In the genomic region with DNA sequence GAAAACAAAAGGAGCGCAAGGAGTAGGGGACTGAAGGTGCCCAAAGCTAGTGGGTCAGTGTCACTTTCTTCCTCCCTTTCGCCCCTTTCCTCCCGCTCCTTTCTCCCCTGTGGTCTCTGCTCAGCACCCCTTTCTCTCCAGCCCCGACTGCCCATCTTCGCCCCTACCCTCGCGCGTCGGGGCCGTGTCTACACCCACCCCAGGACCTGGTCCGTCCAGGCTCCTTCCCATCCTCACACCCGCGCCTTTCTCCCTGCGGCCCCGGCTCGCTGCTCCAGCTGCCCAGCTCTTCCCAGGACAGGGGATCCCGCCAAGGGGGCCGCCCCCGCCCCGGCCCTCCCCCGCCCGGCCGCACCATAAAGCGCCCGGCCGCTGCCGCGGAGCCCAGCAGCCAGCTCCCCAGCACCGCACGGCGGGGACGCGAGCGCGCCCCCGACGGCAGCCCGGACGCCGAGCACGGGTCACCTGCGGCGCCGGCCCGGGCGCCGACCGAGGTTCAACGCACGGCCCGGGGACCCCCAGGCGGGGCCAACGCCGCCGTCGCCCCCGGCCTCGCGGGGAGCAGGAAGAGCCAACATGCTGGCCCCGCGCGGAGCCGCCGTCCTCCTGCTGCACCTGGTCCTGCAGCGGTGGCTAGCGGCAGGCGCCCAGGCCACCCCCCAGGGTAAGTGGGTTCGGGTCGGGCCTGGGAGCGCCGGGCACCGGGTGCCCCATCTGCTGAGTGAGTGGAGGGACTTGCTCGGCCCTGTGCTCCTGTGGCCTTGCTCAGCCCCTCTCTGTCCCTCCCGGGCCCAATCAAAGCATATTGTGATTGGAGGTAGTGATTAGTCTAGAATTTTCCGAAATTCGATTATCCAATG, we compare ENCODE assay signal across 9 cellular contexts. TPM values are rescaled to one million over a fixed set of nuclear protein-coding genes. Genes with fewer than 3 reads are reported as not detected.
DNase-seq lines count a peak whose midpoint lies in the region; ATAC-seq, FAIRE-seq and TF ChIP-seq lines count a peak whose summit lies in the region.
"Had no signal": no experiment of that assay in that cellular context is flagged by ENCODE, and none has a peak within 500 bp of the region (broad histone marks: within the 10 kb centered on the region; RNA-seq: fewer than 3 reads in every experiment).

A gene (plus strand): TSS at position 387 of the 860 bp plus-strand sequence. CDS start 190 bp downstream, at position 577.

- H3K4me1 ChIP-seq in GM12878 (ENCODE audit: control insufficient read depth, insufficient read depth, low read length) (no peaks in the 10 kb centered on the region), suprapubic skin (peaks cover 11% of the 10 kb centered on the region)

- no peak for TF ChIP-seq CTCF in GM12878 (IDR thresholded peaks at IDR 0.05 in 2 of 3, conservative IDR thresholded peaks at IDR 0.05 in 1 of 3; ENCODE audit: control insufficient read depth in 2 of 3, extremely low read depth in 1 of 3, insufficient read depth in 1 of 3, low read depth in 3 of 3, low read length in 3 of 3)
- TF ChIP-seq CTCF in suprapubic skin (IDR thresholded peaks at IDR 0.05): no peak

- H3K4me3 Mint-ChIP-seq in activated CD8-positive, alpha-beta memory T cell treated with anti-CD3 and anti-CD28 coated beads, Interleukin-2, amount 10 ng/mL, durations not matched to agents 7 days and 5 days: peak within 1 kb of the TSS; percentile 64
- peak within 1 kb of the TSS; percentile 47 for H3K4me3 Mint-ChIP-seq in memory B cell

- BruUV-seq in GM12878 (replicated peaks; lab: Mats Ljungman, UMichigan): no TSS peak

- no peak for DNase-seq in activated CD8-positive, alpha-beta memory T cell treated with anti-CD3 and anti-CD28 coated beads, Interleukin-2, amount 10 ng/mL, durations not matched to agents 7 days and 5 days
- no peak for DNase-seq in activated CD8-positive, alpha-beta memory T cell treated with anti-CD3 and anti-CD28 coated beads, Interleukin-2, amount 50 U/mL, for 48 hours
- no peak for DNase-seq in GM12878 (ENCODE audit: low read depth, low spot score)
- no peak for DNase-seq in memory B cell (ENCODE audit: low spot score in 2 of 2)
- no peak for DNase-seq in suprapubic skin (ENCODE audit: low spot score in 2 of 2)
- DNase-seq in NCI-H2029 (lab: John Stamatoyannopoulos, UW): no peak
- DNase-seq: cortex of kidney had no signal

- no peaks in the 10 kb centered on the region for H4K20me1 ChIP-seq in GM12878 (ENCODE audit: control insufficient read depth, insufficient read depth)

- CTCF ChIA-PET in activated CD8-positive, alpha-beta memory T cell treated with anti-CD3 and anti-CD28 coated beads, Interleukin-2, amount 10 ng/mL, durations not matched to agents 7 days and 5 days (lab: Charles Lee): interaction anchor here (1.2 kb wide), 1 partner anchor 45 kb away, joined by 3 read pairs; no protein-coding TSS in a partner anchor
- CTCF ChIA-PET in GM12878 (lab: Yijun Ruan, JAX): no interaction called here

- TF ChIP-seq EP300 in GM12878 (IDR thresholded peaks at IDR 0.05; ENCODE audit: borderline replicate concordance in 1 of 2, control insufficient read depth in 1 of 2, low read depth in 2 of 2, low read length in 2 of 2) (no peak), suprapubic skin (IDR thresholded peaks at IDR 0.05) (no peak)

- ATAC-seq in activated CD8-positive, alpha-beta memory T cell treated with anti-CD3 and anti-CD28 coated beads, Interleukin-2, amount 10 ng/mL, durations not matched to agents 7 days and 5 days: peak; percentile 49
- no peak for ATAC-seq in GM12878
- ATAC-seq in memory B cell (ENCODE audit: low read depth): no peak
- no peak for ATAC-seq in HG03354 (IDR thresholded peaks at IDR 0.05; ENCODE audit: poor library complexity, severe bottlenecking, unreplicated experiment)
- no peak for ATAC-seq in GM21515 (IDR thresholded peaks at IDR 0.05; ENCODE audit: unreplicated experiment)

- no peaks in the 10 kb centered on the region for H3K79me2 ChIP-seq in GM12878 (ENCODE audit: control insufficient read depth, insufficient read depth, low read length)

- no peak for FAIRE-seq in GM12878 (lab: Jason Lieb, UNC)

- TF ChIP-seq RAD21 in GM12878 (IDR thresholded peaks at IDR 0.05; ENCODE audit: insufficient read depth, low read depth, low read length): no peak

- SMC1A ChIA-PET in GM12878 (lab: Charles Lee; ENCODE audit: uncharacterized antibody, unreplicated experiment): no interaction called here

- H3K27ac Mint-ChIP-seq in activated CD8-positive, alpha-beta memory T cell treated with anti-CD3 and anti-CD28 coated beads, Interleukin-2, amount 10 ng/mL, durations not matched to agents 7 days and 5 days: no peak within 1 kb of the TSS
- no peak within 1 kb of the TSS for H3K27ac Mint-ChIP-seq in memory B cell

- 29% methylated on average over 29 of the region's 76 CpGs for WGBS in GM12878 (ENCODE audit: insufficient coverage, insufficient replicate concordance, low lambda C conversion rate, missing lambda C conversion rate)
- WGBS in suprapubic skin: 15% methylated on average over 26 of the region's 76 CpGs

- peaks cover 3% of the 10 kb centered on the region for H3K36me3 Mint-ChIP-seq in activated CD8-positive, alpha-beta memory T cell treated with anti-CD3 and anti-CD28 coated beads, Interleukin-2, amount 10 ng/mL, durations not matched to agents 7 days and 5 days
- no peaks in the 10 kb centered on the region for H3K36me3 Mint-ChIP-seq in memory B cell

- no peak within 1 kb of the TSS for H3K27ac ChIP-seq in GM12878 (ENCODE audit: control insufficient read depth, insufficient read depth)
- H3K27ac ChIP-seq in suprapubic skin: no peak within 1 kb of the TSS

- no peaks in the 10 kb centered on the region for H3K36me3 ChIP-seq in GM12878 (ENCODE audit: control insufficient read depth in 2 of 2, insufficient read depth in 2 of 2, low read length in 1 of 2)
- no peaks in the 10 kb centered on the region for H3K36me3 ChIP-seq in suprapubic skin

- POLR2A ChIA-PET in GM12878 (lab: Charles Lee): no interaction called here

- RAD21 ChIA-PET in GM12878 (lab: Charles Lee; ENCODE audit: unreplicated experiment): no interaction called here

- no peak for TF ChIP-seq POLR2A in GM12878 (IDR thresholded peaks at IDR 0.05; ENCODE audit: low read depth, low read length)
- TF ChIP-seq POLR2A in suprapubic skin (IDR thresholded peaks at IDR 0.05): no peak

- in situ Hi-C loops in GM12878 (cut with MboI): no loop called here

- H3K27me3 ChIP-seq in GM12878 (replicated peaks in 1 of 2; ENCODE audit: control insufficient read depth in 2 of 2, insufficient read depth in 2 of 2, low read length in 1 of 2) (peaks cover 5% of the 10 kb centered on the region in 2 experiments), suprapubic skin (peaks cover 61% of the 10 kb centered on the region)

- H3K27me3 Mint-ChIP-seq in activated CD8-positive, alpha-beta memory T cell treated with anti-CD3 and anti-CD28 coated beads, Interleukin-2, amount 10 ng/mL, durations not matched to agents 7 days and 5 days: peaks cover 36% of the 10 kb centered on the region
- H3K27me3 Mint-ChIP-seq in memory B cell: peaks cover 25% of the 10 kb centered on the region

- peaks cover 44% of the 10 kb centered on the region for H3K4me1 Mint-ChIP-seq in activated CD8-positive, alpha-beta memory T cell treated with anti-CD3 and anti-CD28 coated beads, Interleukin-2, amount 10 ng/mL, durations not matched to agents 7 days and 5 days
- peaks cover 5% of the 10 kb centered on the region for H3K4me1 Mint-ChIP-seq in memory B cell

- intact Hi-C loops in GM12878 (cut with micrococcal nuclease; ENCODE audit: unreplicated experiment): no loop called here

- H3K4me2 ChIP-seq in GM12878 (ENCODE audit: control insufficient read depth, insufficient read depth): 0 out of 2 replicates have a peak within 1 kb of the TSS, but pooled peaks have one; percentile 9

- H3K4me3 ChIP-seq in GM12878 (no peak within 1 kb of the TSS), suprapubic skin (peak within 1 kb of the TSS; percentile 27)

- H3K9me3 ChIP-seq in GM12878 (replicated peaks; ENCODE audit: control insufficient read depth, insufficient read depth, low read length) (no peaks in the 10 kb centered on the region), suprapubic skin (no peaks in the 10 kb centered on the region)

- no peak within 1 kb of the TSS for H2AFZ ChIP-seq in GM12878 (ENCODE audit: control insufficient read depth, low read depth, low read length)

- no peak within 1 kb of the TSS for H3K9ac ChIP-seq in GM12878 (ENCODE audit: control insufficient read depth, insufficient read depth, low read length)

- H3K9me3 Mint-ChIP-seq in activated CD8-positive, alpha-beta memory T cell treated with anti-CD3 and anti-CD28 coated beads, Interleukin-2, amount 10 ng/mL, durations not matched to agents 7 days and 5 days (ENCODE audit: low read depth): no peaks in the 10 kb centered on the region
- H3K9me3 Mint-ChIP-seq in memory B cell: no peaks in the 10 kb centered on the region

TF ChIP-seq in GM12878, 131 proteins besides CTCF, POLR2A, EP300 and RAD21:
- peak; percentile 24 for TF ChIP-seq SUZ12 (IDR thresholded peaks at IDR 0.05; ENCODE audit: unreplicated experiment)
- no peak for TF ChIP-seq SIX5 (IDR thresholded peaks at IDR 0.05; ENCODE audit: low read depth, low read length, severe bottlenecking)
- 0 out of 2 replicates have a peak, but pooled peaks have one; percentile 23 for TF ChIP-seq EZH2 (IDR thresholded peaks at IDR 0.05; ENCODE audit: borderline replicate concordance, control insufficient read depth, low read depth, low read length)
- no peak for TF ChIP-seq FOXK2 (IDR thresholded peaks at IDR 0.05)

RNA-seq across cellular contexts. Expression of the gene that starts here (rescaled TPM):
- total RNA-seq in activated CD8-positive, alpha-beta memory T cell treated with anti-CD3 and anti-CD28 coated beads, Interleukin-2, amount 10 ng/mL, durations not matched to agents 7 days and 5 days: 1 to 10 TPM; 3.4 to 3.6 TPM
- total RNA-seq in GM12878 (2013; cell fraction: nucleolus; rRNA removed): 1.2 and 1.5 TPM in 2 replicates
- 0.33 and 0.51 TPM in 2 replicates for total RNA-seq in GM12878 (2014; rRNA removed)
- total RNA-seq in GM12878 (2014; rRNA removed; fragmentation: Illumina TruSeq; extraction: Trizol): 0.31 and 0.92 TPM in 2 replicates
- 1.0 and 1.1 TPM in 2 replicates for total RNA-seq in GM12878 (2021)
- polyA plus RNA-seq in GM12878 (2011; ENCODE audit: low read depth): 1.0 TPM
- 0.38 and 0.52 TPM in 2 replicates for polyA plus RNA-seq in GM12878 (2011; rRNA removed)
- 0.22 and 0.24 TPM in 2 replicates for polyA plus RNA-seq in GM12878 (2011; cell fraction: cytosol; rRNA removed)
- polyA plus RNA-seq in GM12878 (2011; cell fraction: nucleus; rRNA removed): 0.97 and 1.2 TPM in 2 replicates
- polyA plus RNA-seq in GM12878 (2012): 0.58 and 0.65 TPM in 2 replicates
- polyA plus RNA-seq in GM12878 (2014; fragmentation: Illumina TruSeq; extraction: Trizol): 0.08 and 1.1 TPM in 2 replicates
- under 1 TPM; 0.40 TPM for polyA plus RNA-seq in GM12878 (2014; fragmentation: Nextera tagmentation; extraction: Ambion mirVana)
- polyA plus RNA-seq in GM12878 (2014; rRNA removed): 0.82 and 1.7 TPM in 2 replicates
- polyA plus RNA-seq in GM12878 (2016; fragmentation: Nextera tagmentation; extraction: Ambion mirVana): 1 to 10 TPM in 1 of 2 experiments, under 1 TPM in 1; 0.99 to 1.0 TPM
- polyA minus RNA-seq in GM12878 (2011; rRNA and poly(A)+ RNA removed): 0.41 and 0.51 TPM in 2 replicates
- not detected in 2 replicates for polyA minus RNA-seq in GM12878 (2011; cell fraction: cytosol; rRNA and poly(A)+ RNA removed)
- polyA minus RNA-seq in GM12878 (2011; cell fraction: nucleus; rRNA and poly(A)+ RNA removed): 0.12 TPM in 1 of 2 replicates, not detected in the other
- 1 to 10 TPM in 3 of 4 donors, under 1 TPM in 1; 0.57 to 3.6 (median 1.9) TPM for total RNA-seq in suprapubic skin
